In genomic region chr1:30785181-30785580, GRCh38 we compare ENCODE assay signal across 17 cellular contexts. TPM values are rescaled to one million over a fixed set of nuclear protein-coding genes. Genes with fewer than 3 reads are reported as not detected.
"Had no signal": no experiment of that assay in that cellular context is flagged by ENCODE, and none has a peak within 500 bp of the region (broad histone marks: within the 10 kb centered on the region; RNA-seq: fewer than 3 reads in every experiment).

No MANE protein-coding gene starts in this region.

- H3K36me3 Mint-ChIP-seq: mesothelial cell of epicardium; natural killer cell treated with Interleukin-12 subunit alpha and Interleukin-12 subunit beta and Interleukin-15 and Interleukin-18, amount 100 ng/mL, for 72 hours; type B pancreatic cell had no signal

- H3K27ac Mint-ChIP-seq: endodermal cell; mesothelial cell of epicardium; natural killer cell treated with Interleukin-12 subunit alpha and Interleukin-12 subunit beta and Interleukin-15 and Interleukin-18, amount 100 ng/mL, for 72 hours; type B pancreatic cell had no signal

- H3K27ac ChIP-seq: colonic mucosa, foreskin keratinocyte, ovary, suprapubic skin, thyroid gland, uterus had no signal

- H3K36me3 ChIP-seq: colonic mucosa, ovary, suprapubic skin, thyroid gland, uterus had no signal

- H3K4me3 Mint-ChIP-seq: endodermal cell; mesothelial cell of epicardium; natural killer cell treated with Interleukin-12 subunit alpha and Interleukin-12 subunit beta and Interleukin-15 and Interleukin-18, amount 100 ng/mL, for 72 hours; type B pancreatic cell had no signal

- H3K27me3 ChIP-seq: colonic mucosa, foreskin keratinocyte, ovary, suprapubic skin, thyroid gland, uterus had no signal

- ATAC-seq: foreskin keratinocyte; natural killer cell treated with Interleukin-12 subunit alpha and Interleukin-12 subunit beta and Interleukin-15 and Interleukin-18, amount 100 ng/mL, for 72 hours; right cardiac atrium; stimulated activated naive CD8-positive, alpha-beta T cell treated with anti-CD3 and anti-CD28 coated beads, Interleukin-15, Interleukin-2, amounts not matched to agents 100 U/mL and 50 U/mL, for 24 hours had no signal

- H3K9me3 Mint-ChIP-seq: endodermal cell; mesothelial cell of epicardium; natural killer cell treated with Interleukin-12 subunit alpha and Interleukin-12 subunit beta and Interleukin-15 and Interleukin-18, amount 100 ng/mL, for 72 hours; type B pancreatic cell had no signal

- H3K9me3 ChIP-seq: colonic mucosa, ovary, suprapubic skin, thyroid gland, uterus had no signal

- DNase-seq: colonic mucosa; effector CD4-positive, alpha-beta T cell; endodermal cell; erythroblast; foreskin keratinocyte; kidney glomerular epithelial cell; ovary; small intestine; stimulated activated CD4-positive, alpha-beta T cell treated with anti-CD3 and anti-CD28 coated beads, Interleukin-12 subunit alpha, Interleukin-12 subunit beta, amount 100 ng/mL, for 4 hours; stimulated activated naive CD8-positive, alpha-beta T cell treated with anti-CD3 and anti-CD28 coated beads, Interleukin-15, Interleukin-2, amounts not matched to agents 100 U/mL and 50 U/mL, for 24 hours; thyroid gland; uterus had no signal

- H3K4me3 ChIP-seq: colonic mucosa, ovary, suprapubic skin, thyroid gland, uterus had no signal

- H3K4me1 ChIP-seq: colonic mucosa, foreskin keratinocyte had no signal

RNA-seq across cellular contexts. Expression of gene LAPTM5, which starts 27.6 kb away (rescaled TPM):
- total RNA-seq: endodermal cell, foreskin keratinocyte, mesothelial cell of epicardium had no signal
